In genomic region chr6:92126983-92127382, GRCh38 we compare ENCODE assay signal across 33 cellular contexts.
"Had no signal": no experiment of that assay in that cellular context is flagged by ENCODE, and none has a peak within 500 bp of the region (broad histone marks: within the 10 kb centered on the region; RNA-seq: fewer than 3 reads in every experiment).

No MANE protein-coding gene starts in this region.

- H3K27ac ChIP-seq: KMS-11, VCaP had no signal

- H3K36me3 Mint-ChIP-seq: activated CD8-positive, alpha-beta memory T cell treated with anti-CD3 and anti-CD28 coated beads, Interleukin-2, amount 10 ng/mL, durations not matched to agents 7 days and 5 days; activated naive CD4-positive, alpha-beta T cell treated with anti-CD3 and anti-CD28 coated beads, Interleukin-2, amount 10 ng/mL, durations not matched to agents 7 days and 5 days; activated naive CD8-positive, alpha-beta T cell; brain had no signal

- H3K9me3 Mint-ChIP-seq: activated B cell treated with CpG ODN at 0.5 μM for 24 hours; activated naive CD8-positive, alpha-beta T cell treated with anti-CD3 and anti-CD28 coated beads, Interleukin-2, amount 50 U/mL, for 24 hours; brain had no signal

- H3K4me3 Mint-ChIP-seq: activated B cell treated with CpG ODN at 0.5 μM for 24 hours; activated CD4-positive, alpha-beta memory T cell treated with anti-CD3 and anti-CD28 coated beads, Interleukin-2, amount 10 ng/mL, durations not matched to agents 7 days and 5 days; activated CD8-positive, alpha-beta memory T cell treated with anti-CD3 and anti-CD28 coated beads, Interleukin-2, amount 10 ng/mL, durations not matched to agents 7 days and 5 days; activated naive CD4-positive, alpha-beta T cell treated with anti-CD3 and anti-CD28 coated beads, Interleukin-2, amount 10 ng/mL, durations not matched to agents 7 days and 5 days; activated naive CD8-positive, alpha-beta T cell; activated naive CD8-positive, alpha-beta T cell treated with anti-CD3 and anti-CD28 coated beads, Interleukin-2, amount 50 U/mL, for 24 hours; brain had no signal

- H3K4me2 ChIP-seq: KMS-11 had no signal

- H3K27me3 Mint-ChIP-seq: activated B cell treated with CpG ODN at 0.5 μM for 24 hours; activated CD4-positive, alpha-beta memory T cell treated with anti-CD3 and anti-CD28 coated beads, Interleukin-2, amount 10 ng/mL, durations not matched to agents 7 days and 5 days; activated CD8-positive, alpha-beta memory T cell treated with anti-CD3 and anti-CD28 coated beads, Interleukin-2, amount 10 ng/mL, durations not matched to agents 7 days and 5 days; activated naive CD4-positive, alpha-beta T cell treated with anti-CD3 and anti-CD28 coated beads, Interleukin-2, amount 10 ng/mL, durations not matched to agents 7 days and 5 days; activated naive CD8-positive, alpha-beta T cell; activated naive CD8-positive, alpha-beta T cell treated with anti-CD3 and anti-CD28 coated beads, Interleukin-2, amount 50 U/mL, for 24 hours; brain had no signal

- DNase-seq: activated B cell treated with CpG ODN at 0.5 μM for 24 hours; activated CD4-positive, alpha-beta memory T cell treated with anti-CD3 and anti-CD28 coated beads, Interleukin-2, amount 10 ng/mL, durations not matched to agents 7 days and 5 days; activated CD4-positive, alpha-beta T cell treated with anti-CD3 and anti-CD28 coated beads for 4 hours; activated CD4-positive, CD25-positive, alpha-beta regulatory T cell treated with anti-CD3 and anti-CD28 coated beads, Interleukin-2, amount 50 U/mL, for 72 hours; activated CD8-positive, alpha-beta memory T cell treated with anti-CD3 and anti-CD28 coated beads for 24 hours; activated CD8-positive, alpha-beta memory T cell treated with anti-CD3 and anti-CD28 coated beads, Interleukin-2, amount 10 ng/mL, durations not matched to agents 7 days and 5 days; activated CD8-positive, alpha-beta memory T cell treated with anti-CD3 and anti-CD28 coated beads, Interleukin-2, amount 50 U/mL, for 48 hours; activated effector memory CD4-positive, alpha-beta T cell treated with Interleukin-2 at 50 U/mL for 16 hours; activated naive CD4-positive, alpha-beta T cell treated with anti-CD3 and anti-CD28 coated beads, Interleukin-2, amount 10 ng/mL, durations not matched to agents 7 days and 5 days; activated naive CD8-positive, alpha-beta T cell treated with anti-CD3 and anti-CD28 coated beads, Interleukin-2, amount 50 U/mL, for 24 hours; activated T-cell treated with anti-CD3 and anti-CD28 coated beads, Interleukin-2, amount 50 U/mL, for 48 hours; anterior cingulate cortex; caudate nucleus; MM.1S; MV-4-11; NCI-H1092; NCI-H1436 treated with DMSO at 0.1 percent for 48 hours; NCI-H1694 treated with DMSO at 0.1 percent for 48 hours; NCI-H2029; NCI-H510A; NCI-H526; NCI-H748 treated with DMSO at 0.1 percent for 48 hours; SIG-M5; SW 1271; T-helper 1 cell; T-helper 2 cell; T-helper 9 cell had no signal

- H3K4me1 Mint-ChIP-seq: activated B cell treated with CpG ODN at 0.5 μM for 24 hours; activated CD4-positive, alpha-beta memory T cell treated with anti-CD3 and anti-CD28 coated beads, Interleukin-2, amount 10 ng/mL, durations not matched to agents 7 days and 5 days; activated CD8-positive, alpha-beta memory T cell treated with anti-CD3 and anti-CD28 coated beads, Interleukin-2, amount 10 ng/mL, durations not matched to agents 7 days and 5 days; activated naive CD4-positive, alpha-beta T cell treated with anti-CD3 and anti-CD28 coated beads, Interleukin-2, amount 10 ng/mL, durations not matched to agents 7 days and 5 days; activated naive CD8-positive, alpha-beta T cell treated with anti-CD3 and anti-CD28 coated beads, Interleukin-2, amount 50 U/mL, for 24 hours had no signal

- H3K27ac Mint-ChIP-seq: activated B cell treated with CpG ODN at 0.5 μM for 24 hours; activated CD4-positive, alpha-beta memory T cell treated with anti-CD3 and anti-CD28 coated beads, Interleukin-2, amount 10 ng/mL, durations not matched to agents 7 days and 5 days; activated CD8-positive, alpha-beta memory T cell treated with anti-CD3 and anti-CD28 coated beads, Interleukin-2, amount 10 ng/mL, durations not matched to agents 7 days and 5 days; activated naive CD4-positive, alpha-beta T cell treated with anti-CD3 and anti-CD28 coated beads, Interleukin-2, amount 10 ng/mL, durations not matched to agents 7 days and 5 days; activated naive CD8-positive, alpha-beta T cell; activated naive CD8-positive, alpha-beta T cell treated with anti-CD3 and anti-CD28 coated beads, Interleukin-2, amount 50 U/mL, for 24 hours had no signal

- ATAC-seq: activated CD8-positive, alpha-beta memory T cell treated with anti-CD3 and anti-CD28 coated beads, Interleukin-2, amount 10 ng/mL, durations not matched to agents 7 days and 5 days; activated naive CD8-positive, alpha-beta T cell treated with anti-CD3 and anti-CD28 coated beads, Interleukin-2, amount 50 U/mL, for 24 hours; Panc1; Right ventricle myocardium inferior had no signal
